Comparison of ENCODE assay signal across 19 cellular contexts in the genomic region with DNA sequence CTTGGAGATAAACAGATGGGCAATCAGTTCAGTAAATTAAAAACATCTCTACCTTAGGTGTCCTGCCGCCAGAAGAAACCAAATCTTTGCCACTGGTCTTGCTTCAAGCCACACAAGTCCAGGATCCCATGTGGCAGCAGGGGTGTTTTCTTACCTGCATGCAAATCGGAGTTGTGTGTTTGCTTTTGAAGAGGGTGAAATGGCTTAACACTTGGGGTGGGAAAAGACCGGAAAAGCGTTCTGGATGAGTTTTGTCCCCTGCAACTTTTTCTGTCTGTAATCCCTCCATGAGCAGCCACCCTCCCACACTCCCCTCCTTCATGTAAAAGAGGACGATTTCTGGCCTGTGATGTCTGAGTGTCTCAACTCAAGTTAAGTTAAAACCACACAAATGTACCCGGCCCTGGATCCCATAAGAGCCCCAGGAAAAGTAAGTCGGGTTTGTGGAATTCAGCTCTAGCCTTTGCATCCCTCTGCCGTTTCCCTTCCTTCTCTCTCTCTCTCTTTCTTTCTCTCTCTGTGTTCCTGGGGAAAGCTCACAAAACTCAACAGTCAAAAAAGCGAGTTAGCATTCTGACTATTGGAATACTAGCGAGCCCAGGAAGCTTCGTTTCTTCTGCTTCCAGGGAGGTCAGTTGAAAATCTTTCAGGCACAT.
DNase-seq lines count a peak whose midpoint lies in the region; ATAC-seq and TF ChIP-seq lines count a peak whose summit lies in the region.
"Had no signal": no experiment of that assay in that cellular context is flagged by ENCODE, and none has a peak within 500 bp of the region (broad histone marks: within the 10 kb centered on the region; RNA-seq: fewer than 3 reads in every experiment).

No MANE protein-coding gene starts in this region.

- POLR2A ChIA-PET in Panc1 (lab: Charles Lee) = no interaction called here

- no peak overlapping the region for H2AFZ ChIP-seq in ACC112 (ENCODE audit: low read length, unreplicated experiment)
- no peak overlapping the region for H2AFZ ChIP-seq in trophoblast cell (ENCODE audit: insufficient read depth, low read length, poor library complexity)

- H2BK12ac ChIP-seq in trophoblast cell (ENCODE audit: low read length) = no peak overlapping the region

- intact Hi-C loops in Panc1 (cut with micrococcal nuclease; ENCODE audit: unreplicated experiment) = loop anchor here (10.0 kb wide), 1 partner anchor 564 kb away; no protein-coding TSS in a partner anchor

- H3K9me3 ChIP-seq in Panc1 (ENCODE audit: control insufficient read depth, insufficient read depth, low read depth, low read length) (no peaks in the 10 kb centered on the region), trophoblast cell (ENCODE audit: insufficient read depth, low read depth, low read length) (no peaks in the 10 kb centered on the region)
- H3K9me3 ChIP-seq: colonic mucosa, SJCRH30 had no signal

- no peak overlapping the region for H3K4me2 ChIP-seq in trophoblast cell (ENCODE audit: low read length)

- H3K27me3 ChIP-seq in ACC112 (ENCODE audit: insufficient read depth, low read length) (no peaks in the 10 kb centered on the region), Panc1 (ENCODE audit: control insufficient read depth, insufficient read depth, low read length) (no peaks in the 10 kb centered on the region), trophoblast cell (ENCODE audit: insufficient read depth, low read length) (no peaks in the 10 kb centered on the region)
- H3K27me3 ChIP-seq: colonic mucosa, SJCRH30 had no signal

- H3K79me1 ChIP-seq in trophoblast cell (ENCODE audit: low read length) = peaks cover 5% of the 10 kb centered on the region

- H3K14ac ChIP-seq in trophoblast cell (ENCODE audit: low read length) = peak overlapping the region; percentile 4

- H4K12ac ChIP-seq in trophoblast cell (ENCODE audit: low read depth, low read length) = no peak overlapping the region

- H2AK5ac ChIP-seq in trophoblast cell (ENCODE audit: low read length) = no peak overlapping the region

- CTCF ChIA-PET in Panc1 (lab: Charles Lee) = interaction anchor here (0.7 kb wide), 1 partner anchor 72 kb away, joined by 12 read pairs; no protein-coding TSS in a partner anchor

- H3K27ac ChIP-seq in ACC112 (ENCODE audit: low read depth, low read length) = peak overlapping the region; percentile 43
- H3K27ac ChIP-seq in Panc1 (ENCODE audit: low read length) = peak overlapping the region; percentile 62
- H3K27ac ChIP-seq in trophoblast cell (ENCODE audit: low read depth, low read length) = no peak overlapping the region
- H3K27ac ChIP-seq: colonic mucosa, SJCRH30 had no signal

- no CpG with 5 or more reads among the region's 11 CpGs for WGBS in trophoblast cell (ENCODE audit: extremely low coverage, insufficient coverage, insufficient read length)

- no peak for DNase-seq in Panc1 (ENCODE audit: low read depth, low spot score)
- DNase-seq in fibroblast of the aortic adventitia (ENCODE audit: low read depth) = peak; percentile 41
- DNase-seq in trophoblast cell = no peak
- no peak for DNase-seq in NCI-H187 (lab: John Stamatoyannopoulos, UW)
- DNase-seq in activated gamma-delta T cell (lab: John Stamatoyannopoulos, UW) = no peak
- DNase-seq: activated CD4-positive, alpha-beta T cell treated with anti-CD3 and anti-CD28 coated beads for 1 hour; activated effector memory CD4-positive, alpha-beta T cell treated with Interleukin-2 at 50 U/mL for 16 hours; anterior cingulate cortex; colonic mucosa; COR-L47; kidney glomerular epithelial cell; NCI-H146; NCI-H345; SJCRH30; stimulated activated CD4-positive, alpha-beta T cell treated with anti-CD3 and anti-CD28 coated beads, Interleukin-15, amount 100 ng/mL, for 24 hours; T-helper 9 cell had no signal

- TF ChIP-seq CTCF in Panc1 (IDR thresholded peaks at IDR 0.05) (no peak), fibroblast of the aortic adventitia (IDR thresholded peaks at IDR 0.05; ENCODE audit: insufficient read depth, low read length) (no peak)

- no peak overlapping the region for H3K9ac ChIP-seq in trophoblast cell (ENCODE audit: low read length)

- H3K18ac ChIP-seq in trophoblast cell (ENCODE audit: low read length) = peak overlapping the region; percentile 39

- ATAC-seq in Panc1 (no peak), HG02981 (IDR thresholded peaks at IDR 0.05; ENCODE audit: unreplicated experiment) (no peak), GM19035 (IDR thresholded peaks at IDR 0.05; ENCODE audit: unreplicated experiment) (no peak)

- peaks cover 42% of the 10 kb centered on the region for H3K79me2 ChIP-seq in ACC112 (ENCODE audit: control insufficient read depth, insufficient read depth, low read length, unreplicated experiment)
- peaks cover 7% of the 10 kb centered on the region for H3K79me2 ChIP-seq in trophoblast cell (ENCODE audit: control insufficient read depth, insufficient read depth, low read length, poor library complexity)

- H2BK120ac ChIP-seq in trophoblast cell (ENCODE audit: insufficient read depth, low read length, poor library complexity) = no peak overlapping the region

- no peak overlapping the region for H4K91ac ChIP-seq in trophoblast cell (ENCODE audit: low read depth, low read length)

- peaks cover 35% of the 10 kb centered on the region for H3K4me1 ChIP-seq in ACC112 (ENCODE audit: control insufficient read depth, insufficient read depth, low read length, unreplicated experiment)
- H3K4me1 ChIP-seq in Panc1 (ENCODE audit: control insufficient read depth, insufficient read depth, low read length) = peaks cover 51% of the 10 kb centered on the region
- peaks cover 15 to 21% of the 10 kb centered on the region in 2 experiments for H3K4me1 ChIP-seq in trophoblast cell (ENCODE audit: control insufficient read depth in 1 of 2, insufficient read depth in 2 of 2, low read length in 2 of 2)
- H3K4me1 ChIP-seq: colonic mucosa had no signal

- no peak overlapping the region for H2BK5ac ChIP-seq in trophoblast cell (ENCODE audit: low read depth, low read length, poor library complexity)

- BruUV-seq in Panc1 (replicated peaks; lab: Mats Ljungman, UMichigan) = no TSS peak

- peak overlapping the region; percentile 3 for H3K4ac ChIP-seq in trophoblast cell (ENCODE audit: low read depth, low read length)

- no peak overlapping the region for H3K23ac ChIP-seq in trophoblast cell (ENCODE audit: low read length)

- no peaks in the 10 kb centered on the region for H3K36me3 ChIP-seq in ACC112 (ENCODE audit: insufficient read depth, low read length)
- H3K36me3 ChIP-seq in Panc1 (ENCODE audit: control insufficient read depth, insufficient read depth, low read length) = no peaks in the 10 kb centered on the region
- H3K36me3 ChIP-seq in trophoblast cell (ENCODE audit: control insufficient read depth in 1 of 2, insufficient read depth in 2 of 2, low read length in 2 of 2) = no peaks in the 10 kb centered on the region
- H3K36me3 ChIP-seq: colonic mucosa had no signal

- H3K4me3 ChIP-seq in ACC112 (ENCODE audit: low read depth, low read length) (peak overlapping the region; percentile 77), Panc1 (ENCODE audit: low read depth in 2 of 2, low read length in 2 of 2) (no peak overlapping the region), fibroblast of the aortic adventitia (ENCODE audit: low read depth, low read length) (peak overlapping the region; percentile 32), trophoblast cell (ENCODE audit: low read depth, low read length) (no peak overlapping the region)
- H3K4me3 ChIP-seq: colonic mucosa, SJCRH30 had no signal

- in situ Hi-C loops in Panc1 (cut with HindIII; ENCODE audit: low pct_unique_long_range_greater_than_20kb, low sequenced_read_pairs) = no loop called here

- H4K8ac ChIP-seq in trophoblast cell (ENCODE audit: low read depth, low read length) = no peak overlapping the region

Comparison
In these comparisons a context has a peak if more than half of its experiments do, and no peak if none do; other contexts are left out.
1. H3K4me3 ChIP-seq: peak in ACC112 (single experiment) and fibroblast of the aortic adventitia (single experiment); none in Panc1 (0 of 2) and trophoblast cell (single experiment).